8 cellular contexts compared by ENCODE assay signal in the genomic region with DNA sequence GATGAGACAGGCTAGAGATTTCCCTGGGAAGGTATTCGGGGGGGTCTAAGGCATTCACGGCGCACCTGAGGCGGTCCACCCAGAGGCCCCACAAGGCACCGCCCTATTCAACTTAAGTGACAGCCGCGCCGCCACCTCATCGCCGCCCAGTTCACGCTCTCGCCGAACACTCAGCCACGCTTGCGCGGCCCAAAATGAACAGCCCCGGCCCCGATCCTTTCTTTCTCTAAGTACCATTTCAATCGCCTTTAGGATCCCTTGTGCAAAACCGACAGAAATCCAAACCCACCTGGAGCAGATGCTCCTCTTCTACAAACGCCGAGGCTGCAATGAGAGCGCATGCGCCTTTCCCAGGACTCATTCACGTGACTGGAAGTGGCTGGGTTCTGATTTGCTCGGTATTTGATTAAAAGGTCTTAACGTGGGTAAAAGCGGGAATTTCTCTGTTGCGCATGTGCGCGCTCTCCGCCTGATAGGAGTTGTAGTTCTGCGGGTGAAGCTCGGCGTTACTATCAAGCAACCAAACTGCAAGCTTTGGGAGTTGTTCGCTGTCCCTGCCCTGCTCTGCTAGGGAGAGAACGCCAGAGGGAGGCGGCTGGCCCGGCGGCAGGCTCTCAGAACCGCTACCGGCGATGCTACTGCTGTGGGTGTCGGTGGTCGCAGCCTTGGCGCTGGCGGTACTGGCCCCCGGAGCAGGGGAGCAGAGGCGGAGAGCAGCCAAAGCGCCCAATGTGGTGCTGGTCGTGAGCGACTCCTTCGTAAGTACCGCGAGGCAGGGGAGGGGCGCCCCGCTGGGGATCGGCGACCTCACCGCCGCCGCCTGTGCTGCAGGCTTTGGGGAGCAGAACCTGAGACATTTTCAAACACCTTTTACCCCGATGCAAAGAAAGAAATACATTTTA. TPM values are rescaled to one million over a fixed set of nuclear protein-coding genes. Genes with fewer than 3 reads are reported as not detected.
A peak's percentile ranks its signal among the peaks of the same experiment; 100 is the strongest.
DNase-seq lines count a peak whose midpoint lies in the region; ATAC-seq and TF ChIP-seq lines count a peak whose summit lies in the region.

A gene with protein sequence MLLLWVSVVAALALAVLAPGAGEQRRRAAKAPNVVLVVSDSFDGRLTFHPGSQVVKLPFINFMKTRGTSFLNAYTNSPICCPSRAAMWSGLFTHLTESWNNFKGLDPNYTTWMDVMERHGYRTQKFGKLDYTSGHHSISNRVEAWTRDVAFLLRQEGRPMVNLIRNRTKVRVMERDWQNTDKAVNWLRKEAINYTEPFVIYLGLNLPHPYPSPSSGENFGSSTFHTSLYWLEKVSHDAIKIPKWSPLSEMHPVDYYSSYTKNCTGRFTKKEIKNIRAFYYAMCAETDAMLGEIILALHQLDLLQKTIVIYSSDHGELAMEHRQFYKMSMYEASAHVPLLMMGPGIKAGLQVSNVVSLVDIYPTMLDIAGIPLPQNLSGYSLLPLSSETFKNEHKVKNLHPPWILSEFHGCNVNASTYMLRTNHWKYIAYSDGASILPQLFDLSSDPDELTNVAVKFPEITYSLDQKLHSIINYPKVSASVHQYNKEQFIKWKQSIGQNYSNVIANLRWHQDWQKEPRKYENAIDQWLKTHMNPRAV (plus strand): TSS at position 455 of the 902 bp plus-strand sequence. CDS start 178 bp downstream, at position 633.
Gene SKIC3, minus strand, starts transcription at position 331 of the 902 bp plus-strand sequence. CDS start 7,827 bp downstream, outside the sequence.

- peak in 1 of 2 donors; percentile 87 for TF ChIP-seq POLR2A in heart left ventricle (IDR thresholded peaks at IDR 0.05)
- peak in 3 of 4 donors; percentile 66 to 90 (median 87) for TF ChIP-seq POLR2A in upper lobe of left lung (IDR thresholded peaks at IDR 0.05)

- peak in 1 of 4 donors; percentile 59 for TF ChIP-seq EP300 in upper lobe of left lung (IDR thresholded peaks at IDR 0.05)

- H3K9me3 ChIP-seq in heart left ventricle (no peaks in the 10 kb centered on the region), upper lobe of left lung (no peaks in the 10 kb centered on the region)

- peak; percentile 90 to 98 (median 97) for DNase-seq in NCI-H1417 (lab: John Stamatoyannopoulos, UW)
- peak; percentile 94 to 99 for DNase-seq in SW 1271 (lab: John Stamatoyannopoulos, UW)
- peak; percentile 93 to 96 (median 95) for DNase-seq in heart left ventricle
- peak; percentile 99 for DNase-seq in pons (ENCODE audit: low spot score)
- DNase-seq in upper lobe of left lung, result peak; percentile 93 to 96

- ATAC-seq in HG02763 (IDR thresholded peaks at IDR 0.05; ENCODE audit: unreplicated experiment) (peak; percentile 87), heart left ventricle (peak; percentile 97 to 98 (median 98)), upper lobe of left lung (ENCODE audit: low FRiP score in 2 of 2) (peak; percentile 98)

- 0 to 1% (median 0%) methylated on average over 59 to 63 of the region's 63 CpGs for WGBS in adipose tissue, 3 donors
- WGBS in heart left ventricle, 4 donors, result 0 to 1% (median 0%) methylated on average over 61 to 63 of the region's 63 CpGs
- WGBS in upper lobe of left lung, 2 donors, result 0% methylated on average over 27 to 59 of the region's 63 CpGs

- H3K27ac ChIP-seq in adipose tissue (ENCODE audit: low read depth, low read length), result peak within 1 kb of the TSS; percentile 9
- peak within 1 kb of the TSS; percentile 29 to 94 (median 84) for H3K27ac ChIP-seq in heart left ventricle
- peak within 1 kb of the TSS; percentile 79 to 94 (median 92) for H3K27ac ChIP-seq in upper lobe of left lung

- H3K27me3 ChIP-seq in heart left ventricle (no peaks in the 10 kb centered on the region), upper lobe of left lung (no peaks in the 10 kb centered on the region)

- peaks cover 0 to 18% (median 9%) of the 10 kb centered on the region in 9 donors for H3K36me3 ChIP-seq in heart left ventricle
- H3K36me3 ChIP-seq in upper lobe of left lung, result peaks cover 0 to 12% (median 0%) of the 10 kb centered on the region in 4 donors

- peaks cover 3 to 26% (median 14%) of the 10 kb centered on the region in 12 donors for H3K4me1 ChIP-seq in heart left ventricle
- H3K4me1 ChIP-seq in upper lobe of left lung, result peaks cover 18 to 24% (median 21%) of the 10 kb centered on the region in 4 donors

- intact Hi-C loops in heart left ventricle (cut with DNase I), result loop anchor here in 5 of 10 donors (2.0 to 10.0 kb wide), 4 partner anchors 66 to 1630 kb away; partner anchors contain the start of genes GPR150 (in 1 of the 5) and RIOK2 (in 1 of the 5)

- H3K4me3 ChIP-seq in heart left ventricle (peak within 1 kb of the TSS; percentile 56 to 92 (median 86)), upper lobe of left lung (peak within 1 kb of the TSS; percentile 71 to 90 (median 81))

- TF ChIP-seq CTCF in GM12874 (IDR thresholded peaks at IDR 0.05; ENCODE audit: insufficient read depth, low read depth, low read length), result peak; percentile 18; the same call in 1 of the 2 replicates
- peak in 10 of 12 donors; percentile 10 to 64 (median 39) for TF ChIP-seq CTCF in heart left ventricle (IDR thresholded peaks at IDR 0.05)
- peak in 5 of 6 experiments; percentile 18 to 69 (median 59) for TF ChIP-seq CTCF in upper lobe of left lung (IDR thresholded peaks at IDR 0.05)

RNA-seq across cellular contexts. Expression of the first gene that starts in this region (rescaled TPM):
- polyA plus RNA-seq in adipose tissue (1 to 10 TPM; 1.3 to 4.1 (median 1.9) TPM), heart left ventricle (1 to 10 TPM; 1.8 to 4.4 TPM)
- total RNA-seq in heart left ventricle (1 to 10 TPM; 2.3 to 5.7 (median 3.5) TPM), upper lobe of left lung (10 to 100 TPM in 1 of 6 donors, 1 to 10 TPM in 5; 2.1 to 11.0 (median 3.9) TPM)

RNA-seq across cellular contexts. Expression of gene SKIC3, which starts in this region (rescaled TPM):
- polyA plus RNA-seq in adipose tissue (10 to 100 TPM; 17.2 to 21.0 (median 20.0) TPM), heart left ventricle (10 to 100 TPM; 12.9 to 27.9 TPM)
- total RNA-seq in heart left ventricle (10 to 100 TPM; 40.3 to 80.2 (median 68.9) TPM), upper lobe of left lung (100 to 1,000 TPM in 1 of 6 donors, 10 to 100 TPM in 5; 42.5 to 101 (median 54.0) TPM)

Comparison
In these comparisons a context has a peak if more than half of its experiments do, and no peak if none do; other contexts are left out.
1. Peak in every context shown above with its lines: DNase-seq, ATAC-seq, H3K4me3 ChIP-seq and H3K27ac ChIP-seq.
2. H3K27ac ChIP-seq: peak in every context shown above with its lines; median percentile 92 in upper lobe of left lung; 84 in heart left ventricle; 9 in adipose tissue.